ENCODE assay signal across 25 cellular contexts in genomic region chrX:119486745-119487144, GRCh38.
"Had no signal": no experiment of that assay in that cellular context is flagged by ENCODE, and none has a peak within 500 bp of the region (broad histone marks: within the 10 kb centered on the region; RNA-seq: fewer than 3 reads in every experiment).

No MANE protein-coding gene starts in this region.

- H3K27ac ChIP-seq: left ventricle myocardium inferior, pancreas, prostate gland, stomach, testis, thyroid gland, transverse colon, upper lobe of left lung, vagina had no signal

- FAIRE-seq: keratinocyte, pancreas had no signal

- DNase-seq: hippocampal formation; left ventricle myocardium inferior; mesendoderm; naive thymus-derived CD4-positive, alpha-beta T cell; nucleus accumbens; pancreas; posterior cingulate gyrus; retina; right cardiac atrium; stimulated activated CD4-positive, alpha-beta T cell treated with anti-CD3 and anti-CD28 coated beads, Interleukin-12 subunit alpha, Interleukin-12 subunit beta, amount 100 ng/mL, for 4 hours; stimulated activated CD4-positive, alpha-beta T cell treated with anti-CD3 and anti-CD28 coated beads, Interleukin-15, amount 100 ng/mL, for 24 hours; stimulated activated CD4-positive, alpha-beta T cell treated with anti-CD3 and anti-CD28 coated beads, Interleukin-2, amount 100 ng/mL, for 24 hours; stimulated activated CD4-positive, alpha-beta T cell treated with anti-CD3 and anti-CD28 coated beads, Interleukin-4, amount 100 ng/mL, for 1 hour; stimulated activated naive B cell treated with anti-CD40 and anti-IgM and Interleukin-4, amounts not matched to agents 10 μg/mL and 1 μg/mL and 100 μg/mL, for 72 hours; stimulated activated naive CD8-positive, alpha-beta T cell treated with anti-CD3 and anti-CD28 coated beads, Interleukin-15, Interleukin-2, amounts not matched to agents 100 U/mL and 50 U/mL, for 24 hours; stomach; testis; thyroid gland; transverse colon; upper lobe of left lung had no signal

- H3K36me3 ChIP-seq: left ventricle myocardium inferior, pancreas, prostate gland, stomach, thyroid gland, transverse colon, upper lobe of left lung, vagina had no signal

- H3K9me3 ChIP-seq: left ventricle myocardium inferior, pancreas, prostate gland, stomach, testis, thyroid gland, transverse colon, upper lobe of left lung, vagina had no signal

- ATAC-seq: naive thymus-derived CD4-positive, alpha-beta T cell; natural killer cell treated with Interleukin-12 subunit alpha and Interleukin-12 subunit beta and Interleukin-15 and Interleukin-18, amount 100 ng/mL, for 72 hours; pancreas; right cardiac atrium; stimulated activated naive B cell treated with anti-CD40 and anti-IgM and Interleukin-4, amounts not matched to agents 10 μg/mL and 1 μg/mL and 100 μg/mL, for 72 hours; stimulated activated naive CD8-positive, alpha-beta T cell treated with anti-CD3 and anti-CD28 coated beads, Interleukin-15, Interleukin-2, amounts not matched to agents 100 U/mL and 50 U/mL, for 24 hours had no signal

- H3K4me3 ChIP-seq: left ventricle myocardium inferior, lung, pancreas, prostate gland, stomach, testis, thyroid gland, transverse colon, upper lobe of left lung, vagina had no signal

- H3K4me1 ChIP-seq: prostate gland had no signal

- H3K27me3 ChIP-seq: pancreas, stomach, testis, thyroid gland, transverse colon, upper lobe of left lung, vagina had no signal
